ENCODE assay signal across 9 cellular contexts in genomic region chr5:76789991-76790571, GRCh38. TPM values are rescaled to one million over a fixed set of nuclear protein-coding genes. Genes with fewer than 3 reads are reported as not detected.
DNase-seq lines count a peak whose midpoint lies in the region; ATAC-seq, FAIRE-seq and TF ChIP-seq lines count a peak whose summit lies in the region.
"Had no signal": no experiment of that assay in that cellular context is flagged by ENCODE, and none has a peak within 500 bp of the region (broad histone marks: within the 10 kb centered on the region; RNA-seq: fewer than 3 reads in every experiment).

No MANE protein-coding gene starts in this region.

- H3K27me3 ChIP-seq in ascending aorta (no peaks in the 10 kb centered on the region), keratinocyte (ENCODE audit: control insufficient read depth, extremely low read depth, insufficient read depth, low read length) (no peaks in the 10 kb centered on the region), transverse colon (no peaks in the 10 kb centered on the region)
- H3K27me3 ChIP-seq: BLaER1 treated with 17β-estradiol and CSF1 and Interleukin-3, amounts not matched to agents 10 nM and 100 nM had no signal

- peak overlapping the region; percentile 79 for H3K4me2 ChIP-seq in keratinocyte (ENCODE audit: control insufficient read depth, extremely low read depth, insufficient read depth, low read depth, low read length)

- dilution Hi-C loops in keratinocyte (cut with MboI; ENCODE audit: extremely low pct_ligation_motif_present, low sequenced_read_pairs): no loop called here

- peak; percentile 14 for DNase-seq in activated effector memory CD4-positive, alpha-beta T cell treated with anti-CD3 and anti-CD28 coated beads, Interleukin-2, amount 50 U/mL, for 16 hours
- DNase-seq in activated effector memory CD4-positive, alpha-beta T cell treated with Interleukin-2 at 50 U/mL for 16 hours: no peak
- DNase-seq in ascending aorta (ENCODE audit: low spot score in 2 of 2) (no peak), keratinocyte (ENCODE audit: low read depth, low spot score) (no peak), transverse colon (no peak), NCI-H146 (lab: John Stamatoyannopoulos, UW) (no peak), RPMI8226 (no peak)

- no peaks in the 10 kb centered on the region for H3K36me3 ChIP-seq in ascending aorta
- H3K36me3 ChIP-seq in keratinocyte (ENCODE audit: control insufficient read depth in 2 of 2, extremely low read depth in 1 of 2, insufficient read depth in 2 of 2, low read length in 2 of 2): no peaks in the 10 kb centered on the region
- H3K36me3 ChIP-seq in transverse colon: no peaks in the 10 kb centered on the region
- H3K36me3 ChIP-seq: BLaER1 treated with 17β-estradiol and CSF1 and Interleukin-3, amounts not matched to agents 10 nM and 100 nM had no signal

- no peaks in the 10 kb centered on the region for H3K79me2 ChIP-seq in keratinocyte (ENCODE audit: control insufficient read depth, insufficient read depth, low read length)

- H4K20me1 ChIP-seq in keratinocyte (ENCODE audit: control insufficient read depth, extremely low read depth, insufficient read depth, low read length): no peaks in the 10 kb centered on the region
- H4K20me1 ChIP-seq: BLaER1 treated with 17β-estradiol and CSF1 and Interleukin-3, amounts not matched to agents 10 nM and 100 nM had no signal

- H3K9me3 ChIP-seq in ascending aorta (no peaks in the 10 kb centered on the region), keratinocyte (ENCODE audit: control insufficient read depth, low read depth, low read length) (no peaks in the 10 kb centered on the region), transverse colon (no peaks in the 10 kb centered on the region)
- H3K9me3 ChIP-seq: BLaER1 treated with 17β-estradiol and CSF1 and Interleukin-3, amounts not matched to agents 10 nM and 100 nM had no signal

- intact Hi-C loops in ascending aorta (cut with DNase I) (loop anchor here (5.0 to 10.0 kb wide), 3 partner anchors 73 to 705 kb away; partner anchors contain the start of genes F2R and WDR41), transverse colon (cut with DNase I; ENCODE audit: low total_unique reads) (no loop called here)

- ATAC-seq in HG02763 (IDR thresholded peaks at IDR 0.05; ENCODE audit: unreplicated experiment): no peak

- H3K4me3 ChIP-seq in ascending aorta (no peak overlapping the region), keratinocyte (ENCODE audit: control insufficient read depth in 2 of 3, extremely low read depth in 1 of 3, insufficient read depth in 2 of 3, low read depth in 1 of 3, low read length in 3 of 3) (peak overlapping the region in 2 of 3 experiments; percentile 33 to 43), transverse colon (no peak overlapping the region)
- H3K4me3 ChIP-seq: BLaER1 treated with 17β-estradiol and CSF1 and Interleukin-3, amounts not matched to agents 10 nM and 100 nM had no signal

- H2AFZ ChIP-seq in keratinocyte (ENCODE audit: control insufficient read depth, low read length): peak overlapping the region; percentile 71

- TF ChIP-seq CTCF in ascending aorta (IDR thresholded peaks at IDR 0.05): no peak
- TF ChIP-seq CTCF in keratinocyte (optimal IDR thresholded peaks at IDR 0.05 in 1 of 3, IDR thresholded peaks at IDR 0.05 in 1 of 3, conservative IDR thresholded peaks at IDR 0.05 in 1 of 3; ENCODE audit: extremely low read depth in 1 of 3, insufficient read depth in 2 of 3, low read length in 3 of 3): no peak
- TF ChIP-seq CTCF in transverse colon (IDR thresholded peaks at IDR 0.05): no peak

- no peak for FAIRE-seq in keratinocyte (lab: Jason Lieb, UNC)

- in situ Hi-C loops in transverse colon (cut with MboI; ENCODE audit: low pct_ligation_motif_present in 1 of 4, low pct_unique_long_range_greater_than_20kb in 1 of 4, low sequenced_read_pairs in 3 of 4): no loop called here

- no peak for TF ChIP-seq EP300 in transverse colon (IDR thresholded peaks at IDR 0.05; ENCODE audit: low read depth)

- no peak for TF ChIP-seq POLR2A in transverse colon (IDR thresholded peaks at IDR 0.05)

- H3K27ac ChIP-seq in ascending aorta (peak overlapping the region; percentile 65 to 76), keratinocyte (ENCODE audit: control insufficient read depth, insufficient read depth, low read length) (peak overlapping the region; percentile 96), transverse colon (peak overlapping the region; percentile 26 to 64 (median 50))

- H3K4me1 ChIP-seq in ascending aorta: peaks cover 3 to 20% of the 10 kb centered on the region in 2 donors
- H3K4me1 ChIP-seq in keratinocyte (ENCODE audit: control insufficient read depth, extremely low read depth, insufficient read depth, low read length): peaks cover 36% of the 10 kb centered on the region
- peaks cover 0 to 44% (median 6%) of the 10 kb centered on the region in 4 donors for H3K4me1 ChIP-seq in transverse colon

- H3K9ac ChIP-seq in keratinocyte (ENCODE audit: control insufficient read depth, extremely low read depth, insufficient read depth, low read length): peak overlapping the region; percentile 76

- no peaks in the 10 kb centered on the region for H3K9me1 ChIP-seq in keratinocyte (ENCODE audit: control insufficient read depth, extremely low read depth, insufficient read depth, low read length)

- 80 to 96% methylated on average over 4 to 8 of the region's 8 CpGs for WGBS in transverse colon (ENCODE audit: low coverage in 1 of 2), 2 donors

RNA-seq across cellular contexts. Expression of gene F2RL1, which starts 28.7 kb away (rescaled TPM):
- 0.53 TPM for total RNA-seq in ascending aorta
- polyA plus RNA-seq in keratinocyte: 131 to 197 TPM (median 182 TPM) in 3 replicates
- polyA plus RNA-seq in keratinocyte (2011; ENCODE audit: low read depth): 54.0 TPM
- 32.6 and 69.3 TPM in 2 replicates for polyA plus RNA-seq in keratinocyte (2011; cell fraction: cytosol; rRNA removed)
- 196 and 224 TPM in 2 replicates for polyA plus RNA-seq in keratinocyte (2011; cell fraction: nucleus; rRNA removed)
- polyA plus RNA-seq in keratinocyte (2012; ENCODE audit: low replicate concordance): 66.0 and 89.2 TPM in 2 replicates
- polyA minus RNA-seq in keratinocyte: 109 to 247 TPM (median 242 TPM) in 3 replicates
- polyA minus RNA-seq in keratinocyte (2011; cell fraction: cytosol; rRNA and poly(A)+ RNA removed): 53.7 TPM
- polyA minus RNA-seq in keratinocyte (2011; cell fraction: nucleus; rRNA and poly(A)+ RNA removed): 156 and 362 TPM in 2 replicates
- total RNA-seq in transverse colon: 100 to 1,000 TPM in 2 of 4 donors, 10 to 100 TPM in 2; 38.8 to 209 (median 92.1) TPM

RNA-seq across cellular contexts. Expression of gene S100Z, which starts 59.7 kb away (rescaled TPM):
- total RNA-seq in ascending aorta: not detected
- polyA plus RNA-seq in keratinocyte: not detected in 3 replicates
- polyA plus RNA-seq in keratinocyte (2011; ENCODE audit: low read depth): not detected
- polyA plus RNA-seq in keratinocyte (2011; cell fraction: cytosol; rRNA removed): not detected in 2 replicates
- polyA plus RNA-seq in keratinocyte (2011; cell fraction: nucleus; rRNA removed): not detected in 2 replicates
- polyA plus RNA-seq in keratinocyte (2012; ENCODE audit: low replicate concordance): not detected in 2 replicates
- polyA minus RNA-seq in keratinocyte: not detected in 3 replicates
- polyA minus RNA-seq in keratinocyte (2011; cell fraction: cytosol; rRNA and poly(A)+ RNA removed): not detected
- not detected in 2 replicates for polyA minus RNA-seq in keratinocyte (2011; cell fraction: nucleus; rRNA and poly(A)+ RNA removed)
- under 1 TPM in 1 of 4 donors, not detected in 3; 0.80 TPM for total RNA-seq in transverse colon

Comparison
In these comparisons a context has a peak if more than half of its experiments do, and no peak if none do; other contexts are left out.
1. H3K4me3 ChIP-seq: peak in keratinocyte (2 of 3); none in ascending aorta (0 of 2) and transverse colon (0 of 4).
2. RNA of gene F2RL1, which starts 28.7 kb away (total RNA-seq): 38.8 to 209 TPM in transverse colon; 0.53 TPM in ascending aorta (single experiment); every median in the first group is over 10 times any median in the second.
3. Peak in every context shown above with its lines, with median percentiles within 50 percentile points of each other: H3K27ac ChIP-seq.